Comparison of ENCODE assay signal across 25 cellular contexts in genomic region chr6:4625557-4625956, GRCh38.
"Had no signal": no experiment of that assay in that cellular context is flagged by ENCODE, and none has a peak within 500 bp of the region (broad histone marks: within the 10 kb centered on the region; RNA-seq: fewer than 3 reads in every experiment).

No MANE protein-coding gene starts in this region.

- H3K4me3 ChIP-seq: colonic mucosa, esophagus squamous epithelium, gastrocnemius medialis, heart right ventricle, left lung, lower lobe of right lung, mucosa of descending colon had no signal

- FAIRE-seq: endometrium, islet of Langerhans, keratinocyte had no signal

- H3K27me3 ChIP-seq: colonic mucosa, esophagus squamous epithelium, gastrocnemius medialis, heart right ventricle, left lung had no signal

- DNase-seq: colonic mucosa; cortex of kidney; effector CD8-positive, alpha-beta T cell; effector memory CD8-positive, alpha-beta T cell; endodermal cell; esophagus squamous epithelium; foreskin fibroblast; foreskin melanocyte; gastrocnemius medialis; glutamatergic neuron; head of caudate nucleus; heart right ventricle; hippocampal formation; left cardiac atrium; left lung; left ventricle myocardium superior; lower lobe of right lung; mesenchymal stem cell; mucosa of descending colon; naive B cell had no signal

- H3K27ac ChIP-seq: colonic mucosa, epithelial cell of prostate, esophagus squamous epithelium, gastrocnemius medialis, heart right ventricle, left lung, lower lobe of right lung had no signal

- ATAC-seq: effector memory CD8-positive, alpha-beta T cell; esophagus mucosa; gastrocnemius medialis; heart right ventricle; left cardiac atrium; left lung; left ventricle myocardium superior; lower lobe of right lung; mucosa of descending colon had no signal

- H3K4me1 ChIP-seq: colonic mucosa, esophagus squamous epithelium, gastrocnemius medialis, heart right ventricle, left lung, lower lobe of right lung had no signal

- H3K9me3 ChIP-seq: colonic mucosa had no signal

- H3K36me3 ChIP-seq: colonic mucosa, esophagus squamous epithelium, gastrocnemius medialis, heart right ventricle, left lung, lower lobe of right lung had no signal
